20 cellular contexts compared by ENCODE assay signal in the genomic region with DNA sequence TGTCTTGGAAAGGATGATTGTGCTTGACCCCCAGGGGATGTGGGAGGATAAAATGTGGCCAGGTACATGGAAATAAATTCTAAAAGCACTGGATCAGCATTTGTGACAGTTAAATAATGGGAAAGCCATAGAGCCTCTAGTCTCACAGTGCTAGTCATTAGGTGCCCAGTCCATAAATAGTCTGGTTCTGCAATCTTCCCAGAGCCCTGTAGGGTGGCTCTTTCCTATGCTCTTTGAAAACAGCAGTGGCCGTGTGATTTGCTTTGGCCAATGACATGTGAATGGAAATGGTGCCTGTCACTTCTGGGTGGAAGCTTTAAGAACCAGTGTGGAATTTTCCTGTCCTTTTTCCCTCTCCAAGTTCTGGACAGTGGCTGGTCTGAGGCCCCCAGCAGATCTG.
DNase-seq lines count a peak whose midpoint lies in the region; ATAC-seq, FAIRE-seq and TF ChIP-seq lines count a peak whose summit lies in the region.
"Had no signal": no experiment of that assay in that cellular context is flagged by ENCODE, and none has a peak within 500 bp of the region (broad histone marks: within the 10 kb centered on the region; RNA-seq: fewer than 3 reads in every experiment).

No MANE protein-coding gene starts in this region.

- H3K27me3 ChIP-seq in HepG2 (ENCODE audit: control insufficient read depth in 1 of 2, insufficient read depth in 2 of 2, low read length in 2 of 2) (no peaks in the 10 kb centered on the region), right lobe of liver (no peaks in the 10 kb centered on the region), endodermal cell (ENCODE audit: control insufficient read depth, insufficient read depth, low read length, poor library complexity, severe bottlenecking) (no peaks in the 10 kb centered on the region)
- H3K27me3 ChIP-seq: BE2C had no signal

- peak; percentile 68 for ATAC-seq in HepG2
- no peak for ATAC-seq in right lobe of liver
- ATAC-seq: GM12878 had no signal

- H3K4me3 Mint-ChIP-seq in endodermal cell = no peak overlapping the region
- H3K4me3 Mint-ChIP-seq: CD4-positive, alpha-beta T cell had no signal

- no TSS peak for BruUV-seq in HepG2 (replicated peaks; lab: Mats Ljungman, UMichigan)

- peaks cover 8% of the 10 kb centered on the region for H3K4me1 Mint-ChIP-seq in endodermal cell

- no peak for FAIRE-seq in HepG2 (lab: Jason Lieb, UNC)
- FAIRE-seq: A204.1, GM12878 had no signal

- H3K27me3 Mint-ChIP-seq in endodermal cell (ENCODE audit: insufficient read depth) = no peaks in the 10 kb centered on the region

- H3K79me2 ChIP-seq in HepG2 (ENCODE audit: insufficient read depth, low read length) = no peaks in the 10 kb centered on the region

- TF ChIP-seq CTCF in HepG2 (CRISPR knock-in tag; IDR thresholded peaks at IDR 0.05) (no peak), right lobe of liver (IDR thresholded peaks at IDR 0.05) (no peak), endodermal cell (conservative IDR thresholded peaks at IDR 0.05) (peak; percentile 28)

- H3K27ac ChIP-seq in HepG2 (ENCODE audit: extremely low read length, insufficient read depth, low read length) (no peak overlapping the region), right lobe of liver (no peak overlapping the region), endodermal cell (ENCODE audit: low read depth, low read length) (no peak overlapping the region)

- peak overlapping the region; percentile 28 for H2AFZ ChIP-seq in HepG2 (ENCODE audit: low read length)

- 75% methylated on average over 1 of the region's 1 CpG for WGBS in HepG2 (ENCODE audit: low lambda C conversion rate)
- 80% methylated on average over 1 of the region's 1 CpG for WGBS in right lobe of liver (ENCODE audit: insufficient coverage, low coverage, low lambda C conversion rate, missing lambda C conversion rate)
- 81 to 100% methylated on average over 1 of the region's 1 CpG for WGBS in endodermal cell (ENCODE audit: insufficient coverage in 1 of 2, insufficient read length in 1 of 2), 2 experiments

- TF ChIP-seq RAD21 in HepG2 (CRISPR knock-in tag; IDR thresholded peaks at IDR 0.05) = no peak

- CTCF ChIA-PET in HepG2 (lab: Yijun Ruan, JAX; ENCODE audit: low intra/inter-chr PET ratio, low total read pairs) = no interaction called here

- TF ChIP-seq EP300 in HepG2 (IDR thresholded peaks at IDR 0.05; ENCODE audit: low read depth in 2 of 2, low read length in 2 of 2) = no peak
- no peak for TF ChIP-seq EP300 in HepG2 (CRISPR knock-in tag; IDR thresholded peaks at IDR 0.05; ENCODE audit: borderline replicate concordance)

- H3K4me1 ChIP-seq in HepG2 (ENCODE audit: insufficient read depth, low read length) (peaks cover 42% of the 10 kb centered on the region), right lobe of liver (no peaks in the 10 kb centered on the region), endodermal cell (ENCODE audit: control insufficient read depth, insufficient read depth, low read length) (peaks cover 5% of the 10 kb centered on the region)

- H3K36me3 Mint-ChIP-seq in endodermal cell (ENCODE audit: low read depth) = peaks cover 2% of the 10 kb centered on the region

- H3K27ac Mint-ChIP-seq in endodermal cell = no peak overlapping the region
- H3K27ac Mint-ChIP-seq: CD4-positive, alpha-beta T cell had no signal

- H3K4me3 ChIP-seq in HepG2 (replicated peaks in 1 of 3; ENCODE audit: insufficient read depth in 1 of 3, low read depth in 2 of 3, low read length in 3 of 3) (no peak overlapping the region), right lobe of liver (no peak overlapping the region), endodermal cell (ENCODE audit: low read length) (no peak overlapping the region)
- H3K4me3 ChIP-seq: GM12878 had no signal

- H3K9ac ChIP-seq in HepG2 (ENCODE audit: insufficient read depth, low read depth, low read length) (no peak overlapping the region), endodermal cell (ENCODE audit: extremely low read depth, low read length, poor library complexity, severe bottlenecking) (no peak overlapping the region)

- no peaks in the 10 kb centered on the region for H3K9me3 ChIP-seq in HepG2 (ENCODE audit: low read length)
- no peaks in the 10 kb centered on the region for H3K9me3 ChIP-seq in right lobe of liver
- no peaks in the 10 kb centered on the region for H3K9me3 ChIP-seq in endodermal cell (ENCODE audit: control insufficient read depth, low read length)
- H3K9me3 ChIP-seq: BE2C had no signal

- no peaks in the 10 kb centered on the region for H3K9me3 Mint-ChIP-seq in endodermal cell
- H3K9me3 Mint-ChIP-seq: CD4-positive, alpha-beta T cell had no signal

- H3K4me2 ChIP-seq in HepG2 (ENCODE audit: low read depth, low read length) = no peak overlapping the region

- POLR2A ChIA-PET in HepG2 (lab: Yijun Ruan, JAX) = no interaction called here

- TF ChIP-seq POLR2A in HepG2 (IDR thresholded peaks at IDR 0.05; ENCODE audit: insufficient read depth in 1 of 2, low read depth in 2 of 2, low read length in 2 of 2) (no peak), right lobe of liver (IDR thresholded peaks at IDR 0.05) (no peak)

- H3K36me3 ChIP-seq in HepG2 (replicated peaks in 1 of 2; ENCODE audit: control insufficient read depth in 1 of 2, insufficient read depth in 2 of 2, low read length in 2 of 2) (no peaks in the 10 kb centered on the region), right lobe of liver (no peaks in the 10 kb centered on the region), endodermal cell (ENCODE audit: control insufficient read depth, insufficient read depth, low read length) (peaks cover 13% of the 10 kb centered on the region)
- H3K36me3 ChIP-seq: BE2C had no signal

- no peaks in the 10 kb centered on the region for H4K20me1 ChIP-seq in HepG2 (ENCODE audit: insufficient read depth, low read length)

- intact Hi-C loops in HepG2 (cut with micrococcal nuclease; ENCODE audit: unreplicated experiment) = no loop called here
- intact Hi-C loops in right lobe of liver (cut with DNase I) = no loop called here

- in situ Hi-C loops in HepG2 (cut with HindIII; ENCODE audit: extremely low pct_ligation_motif_present, low pct_unique_long_range_greater_than_20kb) = no loop called here

- DNase-seq in HepG2 (ENCODE audit: low spot score) (no peak), right lobe of liver (no peak), NCI-H69 (lab: John Stamatoyannopoulos, UW) (peak; percentile 7), endodermal cell (no peak), COLO668 (lab: John Stamatoyannopoulos, UW; ENCODE audit: unreplicated experiment) (no peak), NCI-H1417 (lab: John Stamatoyannopoulos, UW) (no peak), KG1 (lab: John Stamatoyannopoulos, UW) (no peak)
- DNase-seq: ACHN; BE2C; C1 segment of cervical spinal cord; CD4-positive, alpha-beta T cell; DMS153; DND-41; EL; GOT3; H7; IMR-90; KBM-7 had no signal

TF ChIP-seq in HepG2, 621 proteins besides CTCF, POLR2A, EP300 and RAD21 (continues in another document):
- TF ChIP-seq ZNF362 (CRISPR knock-in tag; IDR thresholded peaks at IDR 0.05; ENCODE audit: borderline replicate concordance) = no peak
- TF ChIP-seq NFYC (CRISPR knock-in tag; IDR thresholded peaks at IDR 0.05) = peak; percentile 43
- TF ChIP-seq ARID2 (CRISPR knock-in tag; IDR thresholded peaks at IDR 0.05; ENCODE audit: borderline replicate concordance) = no peak
- TF ChIP-seq, protein P1, sequence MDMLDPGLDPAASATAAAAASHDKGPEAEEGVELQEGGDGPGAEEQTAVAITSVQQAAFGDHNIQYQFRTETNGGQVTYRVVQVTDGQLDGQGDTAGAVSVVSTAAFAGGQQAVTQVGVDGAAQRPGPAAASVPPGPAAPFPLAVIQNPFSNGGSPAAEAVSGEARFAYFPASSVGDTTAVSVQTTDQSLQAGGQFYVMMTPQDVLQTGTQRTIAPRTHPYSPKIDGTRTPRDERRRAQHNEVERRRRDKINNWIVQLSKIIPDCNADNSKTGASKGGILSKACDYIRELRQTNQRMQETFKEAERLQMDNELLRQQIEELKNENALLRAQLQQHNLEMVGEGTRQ (IDR thresholded peaks at IDR 0.05; ENCODE audit: low read depth, low read length) = no peak; the same call in 1 of the 2 replicates
- TF ChIP-seq, protein P1 (CRISPR knock-in tag; IDR thresholded peaks at IDR 0.05; ENCODE audit: borderline replicate concordance) = peak; percentile 23; the same call in 1 of the 2 replicates
- TF ChIP-seq NFYB (CRISPR knock-in tag; IDR thresholded peaks at IDR 0.05) = 0 out of 2 replicates have a peak, but pooled peaks have one; percentile 49
- TF ChIP-seq, protein P2, sequence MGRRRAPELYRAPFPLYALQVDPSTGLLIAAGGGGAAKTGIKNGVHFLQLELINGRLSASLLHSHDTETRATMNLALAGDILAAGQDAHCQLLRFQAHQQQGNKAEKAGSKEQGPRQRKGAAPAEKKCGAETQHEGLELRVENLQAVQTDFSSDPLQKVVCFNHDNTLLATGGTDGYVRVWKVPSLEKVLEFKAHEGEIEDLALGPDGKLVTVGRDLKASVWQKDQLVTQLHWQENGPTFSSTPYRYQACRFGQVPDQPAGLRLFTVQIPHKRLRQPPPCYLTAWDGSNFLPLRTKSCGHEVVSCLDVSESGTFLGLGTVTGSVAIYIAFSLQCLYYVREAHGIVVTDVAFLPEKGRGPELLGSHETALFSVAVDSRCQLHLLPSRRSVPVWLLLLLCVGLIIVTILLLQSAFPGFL (CRISPR knock-in tag; IDR thresholded peaks at IDR 0.05) = no peak
